In genomic region chr1:94974824-94975223, GRCh38 we compare ENCODE assay signal across 13 cellular contexts. TPM values are rescaled to one million over a fixed set of nuclear protein-coding genes. Genes with fewer than 3 reads are reported as not detected.
DNase-seq lines count a peak whose midpoint lies in the region; ATAC-seq and TF ChIP-seq lines count a peak whose summit lies in the region.
"Had no signal": no experiment of that assay in that cellular context is flagged by ENCODE, and none has a peak within 500 bp of the region (broad histone marks: within the 10 kb centered on the region; RNA-seq: fewer than 3 reads in every experiment).

No MANE protein-coding gene starts in this region.

- no peaks in the 10 kb centered on the region for H3K9me3 Mint-ChIP-seq in activated T-cell treated with anti-CD3 and anti-CD28 coated beads, Interleukin-2, amount 50 U/mL, for 72 hours
- H3K9me3 Mint-ChIP-seq: CD4-positive, alpha-beta T cell; naive thymus-derived CD8-positive, alpha-beta T cell had no signal

- no peak overlapping the region for H3K4me3 Mint-ChIP-seq in activated T-cell treated with anti-CD3 and anti-CD28 coated beads, Interleukin-2, amount 50 U/mL, for 72 hours
- H3K4me3 Mint-ChIP-seq: activated naive CD8-positive, alpha-beta T cell; CD4-positive, alpha-beta T cell; naive thymus-derived CD8-positive, alpha-beta T cell had no signal

- 84 to 100% (median 92%) methylated on average over 1 of the region's 1 CpG for WGBS in psoas muscle, 3 donors

- H3K36me3 Mint-ChIP-seq in activated T-cell treated with anti-CD3 and anti-CD28 coated beads, Interleukin-2, amount 50 U/mL, for 72 hours (ENCODE audit: insufficient read depth in 2 of 2): no peaks in the 10 kb centered on the region
- H3K36me3 Mint-ChIP-seq: naive thymus-derived CD8-positive, alpha-beta T cell had no signal

- no peaks in the 10 kb centered on the region for H3K9me3 ChIP-seq in RWPE2 (ENCODE audit: severe bottlenecking)
- H3K9me3 ChIP-seq in psoas muscle: no peaks in the 10 kb centered on the region

- H3K27ac ChIP-seq in RWPE2 (ENCODE audit: poor library complexity, severe bottlenecking) (peak overlapping the region; percentile 37), psoas muscle (peak overlapping the region; percentile 27)

- no peaks in the 10 kb centered on the region for H3K27me3 ChIP-seq in RWPE2 (ENCODE audit: insufficient read depth, poor library complexity, severe bottlenecking)
- no peaks in the 10 kb centered on the region for H3K27me3 ChIP-seq in psoas muscle (ENCODE audit: insufficient read depth in 3 of 3, low read length in 2 of 3)

- ATAC-seq in RWPE2 (ENCODE audit: low read depth) (peak; percentile 80), psoas muscle (peak in 2 of 4 donors; percentile 21 to 48), HG03196 (IDR thresholded peaks at IDR 0.05; ENCODE audit: unreplicated experiment) (no peak)
- no peak for ATAC-seq in activated T-cell treated with anti-CD3 and anti-CD28 coated beads, Interleukin-2, amount 50 U/mL, for 72 hours (replicated peaks in 1 of 2)
- ATAC-seq: naive thymus-derived CD8-positive, alpha-beta T cell had no signal

- H3K4me1 ChIP-seq in RWPE2 (ENCODE audit: insufficient read depth, poor library complexity, severe bottlenecking) (peaks cover 24% of the 10 kb centered on the region), psoas muscle (no peaks in the 10 kb centered on the region)

- no peak overlapping the region for H3K4me3 ChIP-seq in RWPE2 (ENCODE audit: severe bottlenecking)
- no peak overlapping the region for H3K4me3 ChIP-seq in psoas muscle

- H3K27ac Mint-ChIP-seq in activated T-cell treated with anti-CD3 and anti-CD28 coated beads, Interleukin-2, amount 50 U/mL, for 72 hours: no peak overlapping the region
- H3K27ac Mint-ChIP-seq: activated naive CD8-positive, alpha-beta T cell; CD4-positive, alpha-beta T cell; naive thymus-derived CD8-positive, alpha-beta T cell had no signal

- no peaks in the 10 kb centered on the region for H3K36me3 ChIP-seq in RWPE2 (ENCODE audit: low read depth)
- H3K36me3 ChIP-seq in psoas muscle (ENCODE audit: insufficient read depth in 1 of 2, low read depth in 1 of 2): no peaks in the 10 kb centered on the region

- no peaks in the 10 kb centered on the region for H3K27me3 Mint-ChIP-seq in activated T-cell treated with anti-CD3 and anti-CD28 coated beads, Interleukin-2, amount 50 U/mL, for 72 hours (ENCODE audit: low read depth)
- H3K27me3 Mint-ChIP-seq: activated naive CD8-positive, alpha-beta T cell; CD4-positive, alpha-beta T cell; naive thymus-derived CD8-positive, alpha-beta T cell had no signal

- H3K4me1 Mint-ChIP-seq in activated T-cell treated with anti-CD3 and anti-CD28 coated beads, Interleukin-2, amount 50 U/mL, for 72 hours (ENCODE audit: low read depth): no peaks in the 10 kb centered on the region

- intact Hi-C loops in psoas muscle (cut with DNase I): loop anchor here in 1 of 2 donors (5.0 kb wide), 1 partner anchor 48 kb away; the partner anchor contains the start of gene CNN3

- TF ChIP-seq CTCF in RWPE2 (IDR thresholded peaks at IDR 0.05; ENCODE audit: poor library complexity, severe bottlenecking) (no peak), psoas muscle (IDR thresholded peaks at IDR 0.05) (no peak)

- DNase-seq in ELR (ENCODE audit: low read depth) (peak; percentile 97), RWPE2 (ENCODE audit: low spot score) (no peak), fibroblast of gingiva (ENCODE audit: low read depth) (peak; percentile 17), psoas muscle (no peak), NCI-H1092 (lab: John Stamatoyannopoulos, UW) (no peak), NCI-H82 treated with DMSO at 0.1 percent for 48 hours (lab: John Stamatoyannopoulos, UW; ENCODE audit: unreplicated experiment) (no peak)
- no peak for DNase-seq in activated T-cell treated with anti-CD3 and anti-CD28 coated beads, Interleukin-2, amount 50 U/mL, for 72 hours
- DNase-seq: CD4-positive, alpha-beta T cell; effector CD4-positive, alpha-beta T cell; GOT3; naive thymus-derived CD8-positive, alpha-beta T cell had no signal

RNA-seq across cellular contexts. Expression of gene CNN3, which starts 47.9 kb away (rescaled TPM):
- total RNA-seq in psoas muscle: 10 to 100 TPM; 14.7 to 46.2 (median 34.0) TPM
- polyA plus RNA-seq in psoas muscle: 10 to 100 TPM; 12.4 to 19.2 (median 13.6) TPM
- total RNA-seq in activated T-cell treated with anti-CD3 and anti-CD28 coated beads, Interleukin-2, amount 50 U/mL, for 72 hours: 10 to 100 TPM in 1 of 2 donors, 1 to 10 TPM in 1; 6.3 to 11.2 TPM

Comparison
In these comparisons a context has a peak if more than half of its experiments do, and no peak if none do; other contexts are left out.
1. DNase-seq: peak in ELR (single experiment) and fibroblast of gingiva (single experiment); none in RWPE2 (single experiment), psoas muscle (0 of 2), NCI-H1092 (single experiment), NCI-H82 treated with DMSO at 0.1 percent for 48 hours (single experiment) and activated T-cell treated with anti-CD3 and anti-CD28 coated beads, Interleukin-2, amount 50 U/mL, for 72 hours (0 of 2).